9 cellular contexts compared by ENCODE assay signal in the genomic region with DNA sequence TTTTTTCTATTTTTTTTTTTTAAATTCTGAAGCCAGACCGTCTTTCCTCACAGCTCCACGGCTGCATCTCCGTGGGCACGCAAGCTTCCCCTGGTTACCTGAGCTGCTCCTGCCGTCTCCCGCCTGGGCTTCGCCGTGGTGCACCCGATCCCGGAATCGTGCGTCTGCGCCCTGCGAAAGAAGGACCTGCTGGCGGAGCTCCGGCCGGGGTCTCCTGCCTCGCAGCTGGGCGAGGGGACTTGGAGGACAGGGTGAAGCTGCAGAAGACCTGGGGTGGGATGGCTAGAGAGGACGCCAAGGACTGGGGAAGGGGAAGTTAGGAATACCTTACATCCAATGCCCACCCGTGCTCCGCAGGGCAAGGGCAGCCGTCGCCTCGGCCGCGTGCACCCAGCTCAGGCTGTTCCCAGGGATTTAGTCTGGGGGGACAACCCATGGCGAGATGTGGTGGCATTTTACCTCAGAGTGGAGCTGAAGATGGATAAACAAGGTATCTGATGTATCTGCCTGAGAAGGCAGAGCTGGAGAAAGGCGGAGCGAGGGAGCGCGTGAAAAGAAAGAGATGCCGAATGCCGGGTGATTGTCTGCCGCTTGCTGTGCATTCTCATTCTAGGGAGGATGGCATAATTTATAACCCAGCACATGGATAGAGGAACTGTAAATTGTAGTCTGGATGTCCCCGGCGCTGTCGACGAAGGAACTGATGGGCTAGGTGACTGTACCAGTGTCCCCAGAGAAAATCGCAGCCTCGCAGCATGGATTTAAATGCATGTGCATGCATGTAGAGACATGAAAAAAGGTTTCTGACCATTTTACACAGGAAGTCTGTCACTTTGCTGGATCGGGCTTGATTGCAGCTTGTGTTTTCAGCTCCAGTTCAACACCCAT.
DNase-seq lines count a peak whose midpoint lies in the region; ATAC-seq and TF ChIP-seq lines count a peak whose summit lies in the region.
"Had no signal": no experiment of that assay in that cellular context is flagged by ENCODE, and none has a peak within 500 bp of the region (broad histone marks: within the 10 kb centered on the region; RNA-seq: fewer than 3 reads in every experiment).

No MANE protein-coding gene starts in this region.

- H3K9me3 ChIP-seq in CD4-positive, alpha-beta T cell (ENCODE audit: control insufficient read depth, low read length) = no peaks in the 10 kb centered on the region
- H3K9me3 ChIP-seq in osteoblast (ENCODE audit: low read depth, low read length) = no peaks in the 10 kb centered on the region
- H3K9me3 ChIP-seq in A673 (ENCODE audit: low read depth, low read length, poor library complexity, severe bottlenecking) = no peaks in the 10 kb centered on the region

- H3K4me2 ChIP-seq in osteoblast (ENCODE audit: insufficient read depth, low read length) = peak overlapping the region; percentile 44

- DNase-seq in CD4-positive, alpha-beta T cell = peak in 1 of 10 experiments; percentile 9
- DNase-seq in NCI-H2227 treated with DMSO at 0.1 percent for 48 hours (lab: John Stamatoyannopoulos, UW) (peak; percentile 54), epithelial cell of esophagus (ENCODE audit: low read depth) (peak; percentile 38), osteoblast (ENCODE audit: insufficient read length, low spot score, missing footprints) (peak; percentile 37), mucosa of gallbladder (ENCODE audit: low spot score) (no peak), A673 (ENCODE audit: low spot score) (no peak), CD1c-positive myeloid dendritic cell (ENCODE audit: extremely low spot score) (no peak)

- no peaks in the 10 kb centered on the region for H3K36me3 ChIP-seq in osteoblast (ENCODE audit: insufficient read depth, low read length)
- H3K36me3 ChIP-seq in A673 (ENCODE audit: insufficient read depth, low read length, poor library complexity, severe bottlenecking) = no peaks in the 10 kb centered on the region

- peak; percentile 28 for ATAC-seq in CD4-positive, alpha-beta T cell (ENCODE audit: poor library complexity)
- ATAC-seq in GM18909 (IDR thresholded peaks at IDR 0.05; ENCODE audit: poor library complexity, unreplicated experiment) = no peak

- no peaks in the 10 kb centered on the region for H3K9me3 Mint-ChIP-seq in CD4-positive, alpha-beta T cell

- peaks cover 21% of the 10 kb centered on the region for H3K27me3 ChIP-seq in CD4-positive, alpha-beta T cell (ENCODE audit: control insufficient read depth, insufficient read depth, low read length)
- H3K27me3 ChIP-seq in osteoblast (ENCODE audit: insufficient read depth, low read length) (no peaks in the 10 kb centered on the region), A673 (replicated peaks; ENCODE audit: insufficient read depth, low read depth, low read length, poor library complexity) (no peaks in the 10 kb centered on the region)

- H3K79me2 ChIP-seq in osteoblast (ENCODE audit: insufficient read depth, low read length) = no peaks in the 10 kb centered on the region
- H3K79me2 ChIP-seq: parathyroid adenoma had no signal

- POLR2A ChIA-PET in CD4-positive, alpha-beta T cell (lab: Charles Lee) = interaction anchor here (0.7 to 5.5 kb wide), 7 partner anchors 13 to 1781 kb away, joined by 3 to 53 read pairs (median 4); a partner anchor contains a TSS
- POLR2A ChIA-PET in A673 (lab: Charles Lee; ENCODE audit: low non-redundant PET) = no interaction called here

- H2AFZ ChIP-seq in osteoblast (ENCODE audit: low read length) = no peak overlapping the region

- H3K4me1 Mint-ChIP-seq in CD4-positive, alpha-beta T cell (ENCODE audit: low read depth) = peaks cover 44% of the 10 kb centered on the region

- peak overlapping the region; percentile 80 for H3K27ac Mint-ChIP-seq in CD4-positive, alpha-beta T cell

- H3K4me1 ChIP-seq in osteoblast (ENCODE audit: insufficient read depth, low read length) = peaks cover 32% of the 10 kb centered on the region
- peaks cover 22% of the 10 kb centered on the region for H3K4me1 ChIP-seq in A673 (ENCODE audit: insufficient read depth, low read length, poor library complexity, severe bottlenecking)

- no TSS peak for BruUV-seq in A673 (replicated peaks; lab: Mats Ljungman, UMichigan)

- intact Hi-C loops in CD4-positive, alpha-beta T cell (cut with DNase I, micrococcal nuclease) = loop anchor here in 1 of 2 experiments (2.0 to 10.0 kb wide), 3 partner anchors 84 to 232 kb away; no protein-coding TSS in a partner anchor
- intact Hi-C loops in A673 (cut with micrococcal nuclease; ENCODE audit: unreplicated experiment) = no loop called here

- H3K4me3 Mint-ChIP-seq in CD4-positive, alpha-beta T cell = peak overlapping the region; percentile 87

- no peaks in the 10 kb centered on the region for H4K20me1 ChIP-seq in osteoblast (ENCODE audit: insufficient read depth, low read length)

- CTCF ChIA-PET in CD4-positive, alpha-beta T cell (lab: Charles Lee) = no interaction called here
- CTCF ChIA-PET in A673 (lab: Charles Lee) = no interaction called here

- TF ChIP-seq CTCF in CD4-positive, alpha-beta T cell (IDR thresholded peaks at IDR 0.05) = no peak
- TF ChIP-seq CTCF in epithelial cell of esophagus (IDR thresholded peaks at IDR 0.05; ENCODE audit: insufficient read depth, low read depth, low read length, missing control alignments) = no peak
- TF ChIP-seq CTCF in osteoblast (IDR thresholded peaks at IDR 0.05; ENCODE audit: extremely low read depth, low read depth, low read length) = no peak
- no peak for TF ChIP-seq CTCF in A673 (conservative IDR thresholded peaks at IDR 0.05; ENCODE audit: low read depth, low read length)

- H3K27ac ChIP-seq in CD4-positive, alpha-beta T cell (ENCODE audit: low read depth, low read length) = no peak overlapping the region
- no peak overlapping the region for H3K27ac ChIP-seq in osteoblast (ENCODE audit: low read depth, low read length)
- no peak overlapping the region for H3K27ac ChIP-seq in A673 (ENCODE audit: low read depth, low read length, poor library complexity, severe bottlenecking)
- H3K27ac ChIP-seq: parathyroid adenoma had no signal

- peaks cover 5% of the 10 kb centered on the region for H3K36me3 Mint-ChIP-seq in CD4-positive, alpha-beta T cell (ENCODE audit: low read depth)

- H3K4me3 ChIP-seq in epithelial cell of esophagus (ENCODE audit: low read length) (no peak overlapping the region), osteoblast (ENCODE audit: insufficient read depth, low read length) (no peak overlapping the region), A673 (ENCODE audit: low read depth, low read length, poor library complexity, severe bottlenecking) (no peak overlapping the region)

- H3K27me3 Mint-ChIP-seq in CD4-positive, alpha-beta T cell = peaks cover 38% of the 10 kb centered on the region

Comparison
In these comparisons a context has a peak if more than half of its experiments do, and no peak if none do; other contexts are left out.
1. DNase-seq: peak in NCI-H2227 treated with DMSO at 0.1 percent for 48 hours (single experiment), epithelial cell of esophagus (single experiment) and osteoblast (single experiment); none in mucosa of gallbladder (single experiment), A673 (single experiment) and CD1c-positive myeloid dendritic cell (single experiment).